8 cellular contexts compared by ENCODE assay signal in genomic region chr1:11980676-11980972, GRCh38. TPM values are rescaled to one million over a fixed set of nuclear protein-coding genes. Genes with fewer than 3 reads are reported as not detected.
A peak's percentile ranks its signal among the peaks of the same experiment; 100 is the strongest.
DNase-seq lines count a peak whose midpoint lies in the region; FAIRE-seq and TF ChIP-seq lines count a peak whose summit lies in the region.

No MANE protein-coding gene starts in this region.

- peak overlapping the region; percentile 80 for H3K4me3 ChIP-seq in DOHH2 (ENCODE audit: low read length)
- peak overlapping the region; percentile 86 to 94 (median 89) for H3K4me3 ChIP-seq in endothelial cell of umbilical vein (replicated peaks in 1 of 3; ENCODE audit: insufficient read depth in 1 of 3, low read depth in 1 of 3, low read length in 3 of 3)
- H3K4me3 ChIP-seq in ovary = peak overlapping the region; percentile 97

- peaks cover 39% of the 10 kb centered on the region for H3K36me3 ChIP-seq in DOHH2 (ENCODE audit: control insufficient read depth, low read length)
- peaks cover 5 to 11% of the 10 kb centered on the region in 2 experiments for H3K36me3 ChIP-seq in endothelial cell of umbilical vein (ENCODE audit: control insufficient read depth in 2 of 2, extremely low read depth in 1 of 2, insufficient read depth in 2 of 2, low read length in 2 of 2)
- H3K36me3 ChIP-seq in ovary = no peaks in the 10 kb centered on the region

- H3F3A ChIP-seq in DOHH2 (ENCODE audit: control insufficient read depth, insufficient read depth) = peaks cover 5% of the 10 kb centered on the region

- TF ChIP-seq POLR2A in endothelial cell of umbilical vein (IDR thresholded peaks at IDR 0.05; ENCODE audit: low read depth, low read length) (no peak), ovary (IDR thresholded peaks at IDR 0.05) (no peak)

- POLR2A ChIA-PET in endothelial cell of umbilical vein (lab: Charles Lee) = interaction anchor here (0.8 to 4.3 kb wide), 5 partner anchors 10 to 244 kb away, joined by 3 to 100 read pairs (median 4); partner anchors contain the start of gene MIIP

- TF ChIP-seq EP300 in ovary (IDR thresholded peaks at IDR 0.05) = no peak

- peak overlapping the region; percentile 57 for H3K27ac ChIP-seq in DOHH2 (ENCODE audit: low read depth, low read length)
- peak overlapping the region; percentile 69 for H3K27ac ChIP-seq in endothelial cell of umbilical vein (ENCODE audit: insufficient read depth, low read depth, low read length)
- peak overlapping the region; percentile 88 to 91 for H3K27ac ChIP-seq in ovary

- CTCF ChIA-PET in endothelial cell of umbilical vein (lab: Charles Lee) = interaction anchor here (1.2 to 1.7 kb wide), 2 partner anchors 71 to 72 kb away, joined by 5 to 6 read pairs; no protein-coding TSS in a partner anchor

- dilution Hi-C loops in endothelial cell of umbilical vein (cut with MboI; ENCODE audit: extremely low pct_ligation_motif_present, low sequenced_read_pairs) = no loop called here

- H3K9me2 ChIP-seq in DOHH2 (replicated peaks; ENCODE audit: control insufficient read depth, low read length) = no peaks in the 10 kb centered on the region

- H3K4me2 ChIP-seq in DOHH2 (ENCODE audit: low read length) = peak overlapping the region; percentile 73
- H3K4me2 ChIP-seq in endothelial cell of umbilical vein (ENCODE audit: insufficient read depth, low read length) = peak overlapping the region; percentile 80

- H3K9me1 ChIP-seq in endothelial cell of umbilical vein (replicated peaks; ENCODE audit: control insufficient read depth, extremely low read depth, insufficient read depth, low read length) = no peaks in the 10 kb centered on the region

- H2AFZ ChIP-seq in endothelial cell of umbilical vein (ENCODE audit: low read depth, low read length) = peak overlapping the region; percentile 33

- H3K79me2 ChIP-seq in DOHH2 (ENCODE audit: control insufficient read depth, low read length) (peaks cover 52% of the 10 kb centered on the region), endothelial cell of umbilical vein (ENCODE audit: control insufficient read depth, insufficient read depth, low read length) (peaks cover 46% of the 10 kb centered on the region)

- no peaks in the 10 kb centered on the region for H3K9me3 ChIP-seq in DOHH2 (ENCODE audit: control insufficient read depth, insufficient read depth, low read length)
- no peaks in the 10 kb centered on the region for H3K9me3 ChIP-seq in endothelial cell of umbilical vein (replicated peaks; ENCODE audit: control insufficient read depth, insufficient read depth, low read length)
- H3K9me3 ChIP-seq in ovary = no peaks in the 10 kb centered on the region

- H3K9ac ChIP-seq in endothelial cell of umbilical vein (replicated peaks; ENCODE audit: extremely low read depth, insufficient read depth, low read length) = peak overlapping the region; percentile 89

- H3K4me1 ChIP-seq in DOHH2 (ENCODE audit: control insufficient read depth, low read length) = peaks cover 27% of the 10 kb centered on the region
- H3K4me1 ChIP-seq in endothelial cell of umbilical vein (ENCODE audit: control insufficient read depth, extremely low read depth, insufficient read depth, low read length) = peaks cover 24% of the 10 kb centered on the region
- peaks cover 6% of the 10 kb centered on the region for H3K4me1 ChIP-seq in ovary (ENCODE audit: insufficient read depth)

- 0 to 2% (median 1%) methylated on average over 12 of the region's 12 CpGs for WGBS in ovary, 3 donors

- no peak for TF ChIP-seq CTCF in DOHH2 (IDR thresholded peaks at IDR 0.05; ENCODE audit: low read depth, low read length, poor library complexity, severe bottlenecking)
- no peak for TF ChIP-seq CTCF in endothelial cell of umbilical vein (IDR thresholded peaks at IDR 0.05; ENCODE audit: extremely low read depth in 1 of 2, insufficient read depth in 1 of 2, low read depth in 1 of 2, low read length in 2 of 2)
- TF ChIP-seq CTCF in ovary (IDR thresholded peaks at IDR 0.05) = no peak

- H3K27me3 ChIP-seq in DOHH2 (ENCODE audit: control insufficient read depth, low read length) = no peaks in the 10 kb centered on the region
- H3K27me3 ChIP-seq in endothelial cell of umbilical vein (ENCODE audit: control insufficient read depth in 2 of 2, insufficient read depth in 2 of 2, low read length in 2 of 2) = no peaks in the 10 kb centered on the region
- H3K27me3 ChIP-seq in ovary = no peaks in the 10 kb centered on the region

- peak; percentile 44 for DNase-seq in OCI-M1 (lab: John Stamatoyannopoulos, UW)
- no peak for DNase-seq in endothelial cell of umbilical vein (ENCODE audit: low read depth, low spot score)
- DNase-seq in ovary = no peak
- DNase-seq in glomerular visceral epithelial cell (ENCODE audit: extremely low spot score) = no peak
- DNase-seq in midbrain (lab: John Stamatoyannopoulos, UW) = no peak
- no peak for DNase-seq in GDM1 (lab: John Stamatoyannopoulos, UW)
- no peak for DNase-seq in GM19238 (ENCODE audit: insufficient read length, low spot score)

- intact Hi-C loops in endothelial cell of umbilical vein (cut with micrococcal nuclease) (loop anchor here (1.0 to 5.0 kb wide), 5 partner anchors 38 to 298 kb away; partner anchors contain the start of genes KIAA2013, MAD2L2, MIIP and PLOD1), ovary (cut with DNase I) (no loop called here)

- BruUV-seq in endothelial cell of umbilical vein (replicated peaks; lab: Mats Ljungman, UMichigan) = TSS peak; percentile 44

- FAIRE-seq in endothelial cell of umbilical vein (lab: Jason Lieb, UNC) = no peak

- H4K20me1 ChIP-seq in DOHH2 (ENCODE audit: control insufficient read depth, insufficient read depth, low read depth, low read length) = peaks cover 8% of the 10 kb centered on the region; the same call in 1 of the 2 replicates
- H4K20me1 ChIP-seq in endothelial cell of umbilical vein (replicated peaks; ENCODE audit: control insufficient read depth, extremely low read depth, insufficient read depth, low read length) = no peaks in the 10 kb centered on the region

TF ChIP-seq in endothelial cell of umbilical vein, 7 proteins besides CTCF, POLR2A, EP300 and RAD21:
- TF ChIP-seq FOS (IDR thresholded peaks at IDR 0.05; ENCODE audit: borderline replicate concordance, insufficient read depth, low read length) (no peak), EZH2 (IDR thresholded peaks at IDR 0.05; ENCODE audit: borderline replicate concordance, low read depth, low read length, severe bottlenecking) (no peak), POLR2AphosphoS5 (IDR thresholded peaks at IDR 0.05; ENCODE audit: insufficient read depth, low read depth, low read length) (no peak), MYC (IDR thresholded peaks at IDR 0.05; ENCODE audit: low read depth, low read length) (no peak), JUN (IDR thresholded peaks at IDR 0.05; ENCODE audit: borderline replicate concordance, insufficient read depth, insufficient read length, low read depth) (no peak), MAX (IDR thresholded peaks at IDR 0.05; ENCODE audit: insufficient read depth, insufficient read length) (no peak)

RNA-seq across cellular contexts. Expression of gene MFN2, which starts 0.4 kb away (rescaled TPM):
- total RNA-seq in endothelial cell of umbilical vein (66.6 and 82.4 TPM in 2 replicates), ovary (10 to 100 TPM; 27.8 to 67.8 (median 55.8) TPM)
- polyA plus RNA-seq in endothelial cell of umbilical vein (41.8 and 51.4 TPM in 2 replicates), ovary (10 to 100 TPM; 29.7 to 77.0 TPM)
- polyA plus RNA-seq in endothelial cell of umbilical vein (2011; cell fraction: cytosol; rRNA removed) = 45.7 and 52.7 TPM in 2 replicates
- polyA plus RNA-seq in endothelial cell of umbilical vein (2011; cell fraction: nucleus; rRNA removed) = 72.2 and 73.2 TPM in 2 replicates
- 76.5 and 104 TPM in 2 replicates for polyA plus RNA-seq in endothelial cell of umbilical vein (2012)
- 76.2 and 76.4 TPM in 2 replicates for polyA minus RNA-seq in endothelial cell of umbilical vein
- 34.5 TPM for polyA minus RNA-seq in endothelial cell of umbilical vein (2011; cell fraction: cytosol; rRNA and poly(A)+ RNA removed)
- 21.9 and 22.5 TPM in 2 replicates for polyA minus RNA-seq in endothelial cell of umbilical vein (2011; cell fraction: nucleus; rRNA and poly(A)+ RNA removed)

RNA-seq across cellular contexts. Expression of gene MIIP, which starts 38.7 kb away (rescaled TPM):
- total RNA-seq in endothelial cell of umbilical vein = 30.1 and 32.3 TPM in 2 replicates
- polyA plus RNA-seq in endothelial cell of umbilical vein = 39.1 and 52.1 TPM in 2 replicates
- polyA plus RNA-seq in endothelial cell of umbilical vein (2011; cell fraction: cytosol; rRNA removed) = 22.8 and 30.4 TPM in 2 replicates
- 95.6 and 97.4 TPM in 2 replicates for polyA plus RNA-seq in endothelial cell of umbilical vein (2011; cell fraction: nucleus; rRNA removed)
- 15.4 and 20.5 TPM in 2 replicates for polyA plus RNA-seq in endothelial cell of umbilical vein (2012)
- 9.5 and 13.4 TPM in 2 replicates for polyA minus RNA-seq in endothelial cell of umbilical vein
- 16.7 TPM for polyA minus RNA-seq in endothelial cell of umbilical vein (2011; cell fraction: cytosol; rRNA and poly(A)+ RNA removed)
- polyA minus RNA-seq in endothelial cell of umbilical vein (2011; cell fraction: nucleus; rRNA and poly(A)+ RNA removed) = 12.6 and 14.3 TPM in 2 replicates
- 10 to 100 TPM; 32.3 to 59.0 (median 36.4) TPM for total RNA-seq in ovary
- 10 to 100 TPM in 1 of 2 donors, 1 to 10 TPM in 1; 3.3 to 42.8 TPM for polyA plus RNA-seq in ovary

RNA-seq across cellular contexts. Expression of gene PLOD1, which starts 46.1 kb away (rescaled TPM):
- total RNA-seq in endothelial cell of umbilical vein (245 and 260 TPM in 2 replicates), ovary (10 to 100 TPM; 26.3 to 98.2 (median 58.7) TPM)
- polyA plus RNA-seq in endothelial cell of umbilical vein (412 and 424 TPM in 2 replicates), ovary (10 to 100 TPM; 52.3 to 67.9 TPM)
- polyA plus RNA-seq in endothelial cell of umbilical vein (2011; cell fraction: cytosol; rRNA removed) = 307 and 311 TPM in 2 replicates
- 187 and 218 TPM in 2 replicates for polyA plus RNA-seq in endothelial cell of umbilical vein (2011; cell fraction: nucleus; rRNA removed)
- 236 and 278 TPM in 2 replicates for polyA plus RNA-seq in endothelial cell of umbilical vein (2012)
- 286 and 316 TPM in 2 replicates for polyA minus RNA-seq in endothelial cell of umbilical vein
- polyA minus RNA-seq in endothelial cell of umbilical vein (2011; cell fraction: cytosol; rRNA and poly(A)+ RNA removed) = 45.9 TPM
- polyA minus RNA-seq in endothelial cell of umbilical vein (2011; cell fraction: nucleus; rRNA and poly(A)+ RNA removed) = 81.1 and 81.9 TPM in 2 replicates

RNA-seq across cellular contexts. Expression of gene KIAA2013, which starts 54.4 kb away (rescaled TPM):
- total RNA-seq in endothelial cell of umbilical vein (52.9 and 56.1 TPM in 2 replicates), ovary (10 to 100 TPM; 24.5 to 47.7 (median 26.8) TPM)
- polyA plus RNA-seq in endothelial cell of umbilical vein (137 and 194 TPM in 2 replicates), ovary (10 to 100 TPM; 17.3 to 29.7 TPM)
- polyA plus RNA-seq in endothelial cell of umbilical vein (2011; cell fraction: cytosol; rRNA removed) = 72.1 and 89.3 TPM in 2 replicates
- polyA plus RNA-seq in endothelial cell of umbilical vein (2011; cell fraction: nucleus; rRNA removed) = 34.1 and 34.7 TPM in 2 replicates
- polyA plus RNA-seq in endothelial cell of umbilical vein (2012) = 36.3 and 36.6 TPM in 2 replicates
- polyA minus RNA-seq in endothelial cell of umbilical vein = 46.3 and 55.5 TPM in 2 replicates
- polyA minus RNA-seq in endothelial cell of umbilical vein (2011; cell fraction: cytosol; rRNA and poly(A)+ RNA removed) = 48.6 TPM
- polyA minus RNA-seq in endothelial cell of umbilical vein (2011; cell fraction: nucleus; rRNA and poly(A)+ RNA removed) = 13.8 and 15.0 TPM in 2 replicates
